1 cellular context compared by ENCODE assay signal in genomic region chr5:95881833-95882232, GRCh38.
A peak's percentile ranks its signal among the peaks of the same experiment; 100 is the strongest.
TF ChIP-seq lines count a peak whose summit lies in the region.

No MANE protein-coding gene starts in this region.

TF ChIP-seq in HepG2, 621 proteins besides CTCF, POLR2A, EP300 and RAD21 (continued from another document):
- TF ChIP-seq, protein P1, sequence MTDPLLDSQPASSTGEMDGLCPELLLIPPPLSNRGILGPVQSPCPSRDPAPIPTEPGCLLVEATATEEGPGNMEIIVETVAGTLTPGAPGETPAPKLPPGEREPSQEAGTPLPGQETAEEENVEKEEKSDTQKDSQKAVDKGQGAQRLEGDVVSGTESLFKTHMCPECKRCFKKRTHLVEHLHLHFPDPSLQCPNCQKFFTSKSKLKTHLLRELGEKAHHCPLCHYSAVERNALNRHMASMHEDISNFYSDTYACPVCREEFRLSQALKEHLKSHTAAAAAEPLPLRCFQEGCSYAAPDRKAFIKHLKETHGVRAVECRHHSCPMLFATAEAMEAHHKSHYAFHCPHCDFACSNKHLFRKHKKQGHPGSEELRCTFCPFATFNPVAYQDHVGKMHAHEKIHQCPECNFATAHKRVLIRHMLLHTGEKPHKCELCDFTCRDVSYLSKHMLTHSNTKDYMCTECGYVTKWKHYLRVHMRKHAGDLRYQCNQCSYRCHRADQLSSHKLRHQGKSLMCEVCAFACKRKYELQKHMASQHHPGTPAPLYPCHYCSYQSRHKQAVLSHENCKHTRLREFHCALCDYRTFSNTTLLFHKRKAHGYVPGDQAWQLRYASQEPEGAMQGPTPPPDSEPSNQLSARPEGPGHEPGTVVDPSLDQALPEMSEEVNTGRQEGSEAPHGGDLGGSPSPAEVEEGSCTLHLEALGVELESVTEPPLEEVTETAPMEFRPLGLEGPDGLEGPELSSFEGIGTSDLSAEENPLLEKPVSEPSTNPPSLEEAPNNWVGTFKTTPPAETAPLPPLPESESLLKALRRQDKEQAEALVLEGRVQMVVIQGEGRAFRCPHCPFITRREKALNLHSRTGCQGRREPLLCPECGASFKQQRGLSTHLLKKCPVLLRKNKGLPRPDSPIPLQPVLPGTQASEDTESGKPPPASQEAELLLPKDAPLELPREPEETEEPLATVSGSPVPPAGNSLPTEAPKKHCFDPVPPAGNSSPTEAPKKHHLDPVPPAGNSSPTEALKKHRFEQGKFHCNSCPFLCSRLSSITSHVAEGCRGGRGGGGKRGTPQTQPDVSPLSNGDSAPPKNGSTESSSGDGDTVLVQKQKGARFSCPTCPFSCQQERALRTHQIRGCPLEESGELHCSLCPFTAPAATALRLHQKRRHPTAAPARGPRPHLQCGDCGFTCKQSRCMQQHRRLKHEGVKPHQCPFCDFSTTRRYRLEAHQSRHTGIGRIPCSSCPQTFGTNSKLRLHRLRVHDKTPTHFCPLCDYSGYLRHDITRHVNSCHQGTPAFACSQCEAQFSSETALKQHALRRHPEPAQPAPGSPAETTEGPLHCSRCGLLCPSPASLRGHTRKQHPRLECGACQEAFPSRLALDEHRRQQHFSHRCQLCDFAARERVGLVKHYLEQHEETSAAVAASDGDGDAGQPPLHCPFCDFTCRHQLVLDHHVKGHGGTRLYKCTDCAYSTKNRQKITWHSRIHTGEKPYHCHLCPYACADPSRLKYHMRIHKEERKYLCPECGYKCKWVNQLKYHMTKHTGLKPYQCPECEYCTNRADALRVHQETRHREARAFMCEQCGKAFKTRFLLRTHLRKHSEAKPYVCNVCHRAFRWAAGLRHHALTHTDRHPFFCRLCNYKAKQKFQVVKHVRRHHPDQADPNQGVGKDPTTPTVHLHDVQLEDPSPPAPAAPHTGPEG (CRISPR knock-in tag; IDR thresholded peaks at IDR 0.05), result no peak
- TF ChIP-seq HNF1B (CRISPR knock-in tag; IDR thresholded peaks at IDR 0.05) (no peak), POLR2G (IDR thresholded peaks at IDR 0.05; ENCODE audit: low read depth, low read length) (peak; percentile 47; the same call in 1 of the 2 replicates), REXO4 (CRISPR knock-in tag; IDR thresholded peaks at IDR 0.05; ENCODE audit: borderline replicate concordance) (no peak), ATF1 (CRISPR knock-in tag; IDR thresholded peaks at IDR 0.05) (no peak), SRSF9 (IDR thresholded peaks at IDR 0.05; ENCODE audit: borderline replicate concordance, insufficient read depth, low read depth, low read length, poor library complexity, severe bottlenecking) (no peak), KMT2B (CRISPR knock-in tag; IDR thresholded peaks at IDR 0.05) (no peak), NFRKB (IDR thresholded peaks at IDR 0.05) (no peak), TBL1XR1 (IDR thresholded peaks at IDR 0.05; ENCODE audit: borderline replicate concordance, low read length, partially characterized antibody) (no peak)
- TF ChIP-seq, protein P2, sequence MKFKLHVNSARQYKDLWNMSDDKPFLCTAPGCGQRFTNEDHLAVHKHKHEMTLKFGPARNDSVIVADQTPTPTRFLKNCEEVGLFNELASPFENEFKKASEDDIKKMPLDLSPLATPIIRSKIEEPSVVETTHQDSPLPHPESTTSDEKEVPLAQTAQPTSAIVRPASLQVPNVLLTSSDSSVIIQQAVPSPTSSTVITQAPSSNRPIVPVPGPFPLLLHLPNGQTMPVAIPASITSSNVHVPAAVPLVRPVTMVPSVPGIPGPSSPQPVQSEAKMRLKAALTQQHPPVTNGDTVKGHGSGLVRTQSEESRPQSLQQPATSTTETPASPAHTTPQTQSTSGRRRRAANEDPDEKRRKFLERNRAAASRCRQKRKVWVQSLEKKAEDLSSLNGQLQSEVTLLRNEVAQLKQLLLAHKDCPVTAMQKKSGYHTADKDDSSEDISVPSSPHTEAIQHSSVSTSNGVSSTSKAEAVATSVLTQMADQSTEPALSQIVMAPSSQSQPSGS (CRISPR knock-in tag; IDR thresholded peaks at IDR 0.05), result no peak
